In genomic region chr13:66138172-66138811, GRCh38 we compare ENCODE assay signal across 11 cellular contexts.
DNase-seq lines count a peak whose midpoint lies in the region; ATAC-seq and TF ChIP-seq lines count a peak whose summit lies in the region.
"Had no signal": no experiment of that assay in that cellular context is flagged by ENCODE, and none has a peak within 500 bp of the region (broad histone marks: within the 10 kb centered on the region; RNA-seq: fewer than 3 reads in every experiment).

No MANE protein-coding gene starts in this region.

- CTCF ChIA-PET in activated CD8-positive, alpha-beta T cell treated with anti-CD3 and anti-CD28 coated beads for 36 hours (lab: Charles Lee) = no interaction called here
- CTCF ChIA-PET in activated CD8-positive, alpha-beta T cell treated with anti-CD3 and anti-CD28 coated beads, Interleukin-2, amount 10 ng/mL, durations not matched to agents 7 days and 5 days (lab: Charles Lee) = no interaction called here

- no peaks in the 10 kb centered on the region for H3K27me3 Mint-ChIP-seq in activated CD8-positive, alpha-beta T cell treated with anti-CD3 and anti-CD28 coated beads for 36 hours
- H3K27me3 Mint-ChIP-seq in activated CD8-positive, alpha-beta T cell treated with anti-CD3 and anti-CD28 coated beads, Interleukin-2, amount 10 ng/mL, durations not matched to agents 7 days and 5 days (ENCODE audit: low read depth) = no peaks in the 10 kb centered on the region
- no peaks in the 10 kb centered on the region for H3K27me3 Mint-ChIP-seq in activated T-cell treated with anti-CD3 and anti-CD28 coated beads, Interleukin-2, amount 50 U/mL, for 24 hours
- H3K27me3 Mint-ChIP-seq: naive thymus-derived CD4-positive, alpha-beta T cell had no signal

- H3K4me1 Mint-ChIP-seq in activated CD8-positive, alpha-beta T cell treated with anti-CD3 and anti-CD28 coated beads for 36 hours (ENCODE audit: low read depth) = no peaks in the 10 kb centered on the region
- H3K4me1 Mint-ChIP-seq in activated CD8-positive, alpha-beta T cell treated with anti-CD3 and anti-CD28 coated beads, Interleukin-2, amount 10 ng/mL, durations not matched to agents 7 days and 5 days (ENCODE audit: low read depth) = no peaks in the 10 kb centered on the region
- H3K4me1 Mint-ChIP-seq in activated T-cell treated with anti-CD3 and anti-CD28 coated beads, Interleukin-2, amount 50 U/mL, for 24 hours (ENCODE audit: low read depth) = no peaks in the 10 kb centered on the region
- H3K4me1 Mint-ChIP-seq: naive thymus-derived CD4-positive, alpha-beta T cell had no signal

- H3K9me3 Mint-ChIP-seq in activated CD8-positive, alpha-beta T cell treated with anti-CD3 and anti-CD28 coated beads for 36 hours = no peaks in the 10 kb centered on the region
- no peaks in the 10 kb centered on the region for H3K9me3 Mint-ChIP-seq in activated CD8-positive, alpha-beta T cell treated with anti-CD3 and anti-CD28 coated beads, Interleukin-2, amount 10 ng/mL, durations not matched to agents 7 days and 5 days (ENCODE audit: insufficient read depth)
- peaks cover 7% of the 10 kb centered on the region for H3K9me3 Mint-ChIP-seq in activated T-cell treated with anti-CD3 and anti-CD28 coated beads, Interleukin-2, amount 50 U/mL, for 24 hours

- POLR2A ChIA-PET in activated CD8-positive, alpha-beta T cell treated with anti-CD3 and anti-CD28 coated beads for 36 hours (lab: Charles Lee) = no interaction called here
- POLR2A ChIA-PET in activated CD8-positive, alpha-beta T cell treated with anti-CD3 and anti-CD28 coated beads, Interleukin-2, amount 10 ng/mL, durations not matched to agents 7 days and 5 days (lab: Charles Lee) = no interaction called here

- no peak overlapping the region for H3K27ac Mint-ChIP-seq in activated CD8-positive, alpha-beta T cell treated with anti-CD3 and anti-CD28 coated beads for 36 hours
- no peak overlapping the region for H3K27ac Mint-ChIP-seq in activated CD8-positive, alpha-beta T cell treated with anti-CD3 and anti-CD28 coated beads, Interleukin-2, amount 10 ng/mL, durations not matched to agents 7 days and 5 days
- H3K27ac Mint-ChIP-seq in activated T-cell treated with anti-CD3 and anti-CD28 coated beads, Interleukin-2, amount 50 U/mL, for 24 hours = no peak overlapping the region
- H3K27ac Mint-ChIP-seq: activated T-cell treated with anti-CD3 and anti-CD28 coated beads, Interleukin-2, amount 50 U/mL, for 72 hours; naive thymus-derived CD4-positive, alpha-beta T cell had no signal

- TF ChIP-seq CTCF in activated CD8-positive, alpha-beta T cell treated with anti-CD3 and anti-CD28 coated beads for 36 hours (IDR thresholded peaks at IDR 0.05) = no peak

- H3K36me3 Mint-ChIP-seq in activated CD8-positive, alpha-beta T cell treated with anti-CD3 and anti-CD28 coated beads for 36 hours (ENCODE audit: low read depth) = no peaks in the 10 kb centered on the region
- no peaks in the 10 kb centered on the region for H3K36me3 Mint-ChIP-seq in activated CD8-positive, alpha-beta T cell treated with anti-CD3 and anti-CD28 coated beads, Interleukin-2, amount 10 ng/mL, durations not matched to agents 7 days and 5 days (ENCODE audit: low read depth)
- H3K36me3 Mint-ChIP-seq in activated T-cell treated with anti-CD3 and anti-CD28 coated beads, Interleukin-2, amount 50 U/mL, for 24 hours (ENCODE audit: low read depth) = no peaks in the 10 kb centered on the region
- H3K36me3 Mint-ChIP-seq: naive thymus-derived CD4-positive, alpha-beta T cell had no signal

- ATAC-seq in activated CD8-positive, alpha-beta T cell treated with anti-CD3 and anti-CD28 coated beads for 36 hours = peak; percentile 13
- ATAC-seq in activated CD8-positive, alpha-beta T cell treated with anti-CD3 and anti-CD28 coated beads, Interleukin-2, amount 10 ng/mL, durations not matched to agents 7 days and 5 days = no peak
- ATAC-seq in HG02642 (IDR thresholded peaks at IDR 0.05; ENCODE audit: poor library complexity, unreplicated experiment) = peak; percentile 94
- peak; percentile 90 for ATAC-seq in HG03521 (IDR thresholded peaks at IDR 0.05; ENCODE audit: unreplicated experiment)
- peak; percentile 65 for ATAC-seq in stimulated activated naive CD8-positive, alpha-beta T cell treated with anti-CD3 and anti-CD28 coated beads, Interleukin-15, Interleukin-2, amounts not matched to agents 100 U/mL and 50 U/mL, for 24 hours
- ATAC-seq: activated T-cell treated with anti-CD3 and anti-CD28 coated beads, Interleukin-2, amount 50 U/mL, for 72 hours; naive thymus-derived CD4-positive, alpha-beta T cell had no signal

- intact Hi-C loops in activated CD8-positive, alpha-beta T cell treated with anti-CD3 and anti-CD28 coated beads for 36 hours (cut with micrococcal nuclease) = no loop called here

- no peak overlapping the region for H3K4me3 Mint-ChIP-seq in activated CD8-positive, alpha-beta T cell treated with anti-CD3 and anti-CD28 coated beads for 36 hours
- no peak overlapping the region for H3K4me3 Mint-ChIP-seq in activated CD8-positive, alpha-beta T cell treated with anti-CD3 and anti-CD28 coated beads, Interleukin-2, amount 10 ng/mL, durations not matched to agents 7 days and 5 days
- no peak overlapping the region for H3K4me3 Mint-ChIP-seq in activated T-cell treated with anti-CD3 and anti-CD28 coated beads, Interleukin-2, amount 50 U/mL, for 24 hours
- H3K4me3 Mint-ChIP-seq: activated T-cell treated with anti-CD3 and anti-CD28 coated beads, Interleukin-2, amount 50 U/mL, for 72 hours; naive thymus-derived CD4-positive, alpha-beta T cell had no signal

- no peak for DNase-seq in activated CD8-positive, alpha-beta T cell treated with anti-CD3 and anti-CD28 coated beads for 36 hours
- DNase-seq in activated CD8-positive, alpha-beta T cell treated with anti-CD3 and anti-CD28 coated beads, Interleukin-2, amount 10 ng/mL, durations not matched to agents 7 days and 5 days = no peak
- DNase-seq in stimulated activated naive CD8-positive, alpha-beta T cell treated with anti-CD3 and anti-CD28 coated beads, Interleukin-15, Interleukin-2, amounts not matched to agents 100 U/mL and 50 U/mL, for 24 hours = no peak
- DNase-seq in activated T-cell treated with anti-CD3 and anti-CD28 coated beads, Interleukin-2, amount 50 U/mL, for 24 hours = no peak
- DNase-seq in stimulated activated CD4-positive, alpha-beta T cell treated with anti-CD3 and anti-CD28 coated beads, Interleukin-2, amount 100 ng/mL, for 48 hours = no peak
- no peak for DNase-seq in effector CD4-positive, alpha-beta T cell
- DNase-seq: activated T-cell treated with anti-CD3 and anti-CD28 coated beads, Interleukin-2, amount 50 U/mL, for 72 hours; naive thymus-derived CD4-positive, alpha-beta T cell; transverse colon had no signal
